In the genomic region with DNA sequence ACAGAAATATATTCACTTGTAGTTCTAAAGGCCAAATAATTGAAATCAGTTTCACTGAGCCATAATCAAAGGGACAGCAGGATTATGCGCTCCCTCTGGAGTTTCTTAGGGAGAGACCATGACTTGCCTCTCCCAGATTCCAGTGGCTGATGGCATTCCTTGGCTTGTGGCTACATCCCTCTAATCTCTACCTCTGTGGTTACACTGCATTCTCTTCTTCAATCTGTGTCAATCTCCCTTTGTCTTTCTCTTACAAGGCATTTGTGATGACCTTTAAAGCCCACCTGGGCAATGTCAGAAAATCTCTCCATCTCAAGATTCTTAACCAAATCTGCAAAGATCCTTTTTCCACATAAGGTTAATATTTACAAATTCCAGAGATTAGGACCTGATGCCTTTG, we compare ENCODE assay signal across 1 cellular context.
TF ChIP-seq lines count a peak whose summit lies in the region.

No MANE protein-coding gene starts in this region.

TF ChIP-seq in K562, 482 proteins besides CTCF, POLR2A, EP300 and RAD21 (continued from another document):
- TF ChIP-seq, protein P1, sequence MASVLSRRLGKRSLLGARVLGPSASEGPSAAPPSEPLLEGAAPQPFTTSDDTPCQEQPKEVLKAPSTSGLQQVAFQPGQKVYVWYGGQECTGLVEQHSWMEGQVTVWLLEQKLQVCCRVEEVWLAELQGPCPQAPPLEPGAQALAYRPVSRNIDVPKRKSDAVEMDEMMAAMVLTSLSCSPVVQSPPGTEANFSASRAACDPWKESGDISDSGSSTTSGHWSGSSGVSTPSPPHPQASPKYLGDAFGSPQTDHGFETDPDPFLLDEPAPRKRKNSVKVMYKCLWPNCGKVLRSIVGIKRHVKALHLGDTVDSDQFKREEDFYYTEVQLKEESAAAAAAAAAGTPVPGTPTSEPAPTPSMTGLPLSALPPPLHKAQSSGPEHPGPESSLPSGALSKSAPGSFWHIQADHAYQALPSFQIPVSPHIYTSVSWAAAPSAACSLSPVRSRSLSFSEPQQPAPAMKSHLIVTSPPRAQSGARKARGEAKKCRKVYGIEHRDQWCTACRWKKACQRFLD (CRISPR knock-in tag; IDR thresholded peaks at IDR 0.05), result 0 out of 2 replicates have a peak, but pooled peaks have one; percentile 17
- TF ChIP-seq HDAC1 (IDR thresholded peaks at IDR 0.05) (peak in 1 of 2 experiments; percentile 71; a peak in 2 of 4 replicates), CBFA2T3 (IDR thresholded peaks at IDR 0.05) (peak; percentile 34; the same call in 1 of the 2 replicates), IRF2 (CRISPR knock-in tag; IDR thresholded peaks at IDR 0.05) (no peak), KDM1A (IDR thresholded peaks at IDR 0.05) (peak; percentile 91 to 92), SMARCA5 (IDR thresholded peaks at IDR 0.05) (peak; percentile 30; the same call in 1 of the 2 replicates), SMARCE1 (IDR thresholded peaks at IDR 0.05) (no peak)
